28 cellular contexts compared by ENCODE assay signal in the genomic region with DNA sequence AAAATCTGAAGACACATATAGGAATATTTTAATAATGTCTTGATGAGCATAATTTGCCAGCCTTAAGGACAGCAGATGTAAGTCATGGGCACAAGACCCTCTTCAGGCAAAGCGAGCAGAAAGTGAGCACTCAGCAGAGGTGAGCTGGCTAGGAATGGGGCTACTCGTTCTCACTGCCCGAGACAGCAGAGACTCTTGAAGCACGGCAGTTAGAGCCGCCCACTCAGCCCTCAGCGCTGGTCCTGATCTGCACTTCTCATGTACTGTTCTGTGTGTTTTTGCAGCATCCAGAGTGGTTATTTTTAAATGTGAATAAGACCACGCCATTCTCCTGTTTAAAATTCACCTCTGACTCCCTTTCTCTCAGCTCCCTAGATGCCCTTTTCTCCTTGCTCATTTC.
"Had no signal": no experiment of that assay in that cellular context is flagged by ENCODE, and none has a peak within 500 bp of the region (broad histone marks: within the 10 kb centered on the region; RNA-seq: fewer than 3 reads in every experiment).

No MANE protein-coding gene starts in this region.

- H3K4me2 ChIP-seq: PC-9 had no signal

- H3K36me3 ChIP-seq: brain microvascular endothelial cell, cardiac muscle cell had no signal

- DNase-seq: activated B cell treated with CpG ODN at 0.5 μM for 24 hours; activated CD4-positive, alpha-beta memory T cell treated with anti-CD3 and anti-CD28 coated beads for 36 hours; activated CD4-positive, alpha-beta T cell treated with anti-CD3 and anti-CD28 coated beads for 4 hours; activated CD4-positive, alpha-beta T cell treated with anti-CD3 and anti-CD28 coated beads, Interleukin-2, amount 50 U/mL, for 1 hour; activated CD4-positive, CD25-positive, alpha-beta regulatory T cell treated with anti-CD3 and anti-CD28 coated beads, Interleukin-2, amount 50 U/mL, for 72 hours; activated CD8-positive, alpha-beta memory T cell treated with anti-CD3 and anti-CD28 coated beads, Interleukin-2, amount 50 U/mL, for 4 hours; activated effector memory CD4-positive, alpha-beta T cell treated with Interleukin-2 at 50 U/mL for 16 hours; activated naive CD4-positive, alpha-beta T cell treated with anti-CD3 and anti-CD28 coated beads, Interleukin-2, amount 10 ng/mL, durations not matched to agents 7 days and 5 days; activated naive CD8-positive, alpha-beta T cell treated with anti-CD3 and anti-CD28 coated beads, Interleukin-2, amount 50 U/mL, for 24 hours; activated T-cell treated with anti-CD3 and anti-CD28 coated beads for 4 hours; activated T-cell treated with anti-CD3 and anti-CD28 coated beads, Interleukin-2, amount 50 U/mL, for 4 hours; brain microvascular endothelial cell; NCI-H1105; NCI-H1417 treated with DMSO at 0.1 percent for 48 hours; NCI-H187 treated with DMSO at 0.1 percent for 48 hours; NCI-H2081; NCI-H345; NCI-H524 treated with DMSO at 0.1 percent for 48 hours; PC-9; SW 1271; T-helper 1 cell; T-helper 2 cell; T-helper 9 cell had no signal

- H2AFZ ChIP-seq: PC-9 had no signal

- H3K4me3 ChIP-seq: cardiac muscle cell, K562, PC-9 had no signal

- H3K27me3 ChIP-seq: brain microvascular endothelial cell, cardiac muscle cell had no signal

- FAIRE-seq: K562 had no signal

- H3K27ac ChIP-seq: brain microvascular endothelial cell, cardiac muscle cell, PC-9, RWPE1, VCaP had no signal

- ATAC-seq: activated naive CD8-positive, alpha-beta T cell treated with anti-CD3 and anti-CD28 coated beads, Interleukin-2, amount 50 U/mL, for 24 hours; activated T-cell treated with anti-CD3 and anti-CD28 coated beads, Interleukin-2, amount 50 U/mL, for 4 hours; K562; Right ventricle myocardium inferior had no signal
